Comparison of ENCODE assay signal across 31 cellular contexts in genomic region chr14:98773814-98774213, GRCh38.
"Had no signal": no experiment of that assay in that cellular context is flagged by ENCODE, and none has a peak within 500 bp of the region (broad histone marks: within the 10 kb centered on the region; RNA-seq: fewer than 3 reads in every experiment).

No MANE protein-coding gene starts in this region.

- H3K9me3 ChIP-seq: ovary, psoas muscle, right lobe of liver, thoracic aorta, thyroid gland, tibial nerve, upper lobe of right lung, uterus had no signal

- H3K27ac Mint-ChIP-seq: natural killer cell; nephron; neural progenitor cell; progenitor cell of endocrine pancreas; stimulated activated memory B cell treated with anti-CD40 and anti-IgM and Interleukin-4, amounts not matched to agents 10 μg/mL and 1 μg/mL and 100 μg/mL, for 72 hours; stimulated activated naive CD8-positive, alpha-beta T cell treated with anti-CD3 and anti-CD28 coated beads, Interleukin-15, amount 100 ng/mL, for 72 hours had no signal

- DNase-seq: naive thymus-derived CD4-positive, alpha-beta T cell; natural killer cell; occipital lobe; ovary; posterior cingulate gyrus; psoas muscle; right cardiac atrium; right lobe of liver; spleen; stimulated activated CD4-positive, alpha-beta T cell treated with anti-CD3 and anti-CD28 coated beads, Interleukin-12 subunit alpha, Interleukin-12 subunit beta, amount 100 ng/mL, for 4 hours; stimulated activated CD4-positive, alpha-beta T cell treated with anti-CD3 and anti-CD28 coated beads, Interleukin-1b, Interleukin-23, amount 100 ng/mL, for 48 hours; stimulated activated CD4-positive, alpha-beta T cell treated with anti-CD3 and anti-CD28 coated beads, Interleukin-4, amount 100 ng/mL, for 1 hour; stimulated activated CD4-positive, alpha-beta T cell treated with anti-CD3 and anti-CD28 coated beads, Interleukin-4, amount 100 ng/mL, for 4 hours; stimulated activated CD8-positive, alpha-beta memory T cell treated with anti-CD3 and anti-CD28 coated beads, Interleukin-4, amount 100 ng/mL, for 48 hours; stimulated activated naive CD4-positive, alpha-beta T cell; stimulated activated naive CD8-positive, alpha-beta T cell treated with anti-CD3 and anti-CD28 coated beads, Interleukin-15, amount 100 ng/mL, for 72 hours; stimulated activated naive CD8-positive, alpha-beta T cell treated with anti-CD3 and anti-CD28 coated beads, Interleukin-15, Interleukin-2, amounts not matched to agents 100 U/mL and 50 U/mL, for 24 hours; substantia nigra; thyroid gland; trophoblast cell; upper lobe of right lung; uterus had no signal

- ATAC-seq: naive thymus-derived CD4-positive, alpha-beta T cell; natural killer cell; psoas muscle; right cardiac atrium; right lobe of liver; stimulated activated memory B cell treated with anti-CD40 and anti-IgM and Interleukin-4, amounts not matched to agents 10 μg/mL and 1 μg/mL and 100 μg/mL, for 72 hours; stimulated activated naive CD8-positive, alpha-beta T cell treated with anti-CD3 and anti-CD28 coated beads, Interleukin-15, amount 100 ng/mL, for 72 hours; stimulated activated naive CD8-positive, alpha-beta T cell treated with anti-CD3 and anti-CD28 coated beads, Interleukin-15, Interleukin-2, amounts not matched to agents 100 U/mL and 50 U/mL, for 24 hours; upper lobe of right lung had no signal

- H3K27me3 Mint-ChIP-seq: stimulated activated memory B cell treated with anti-CD40 and anti-IgM and Interleukin-4, amounts not matched to agents 10 μg/mL and 1 μg/mL and 100 μg/mL, for 72 hours; stimulated activated naive CD8-positive, alpha-beta T cell treated with anti-CD3 and anti-CD28 coated beads, Interleukin-15, amount 100 ng/mL, for 72 hours had no signal

- H3K36me3 ChIP-seq: neural progenitor cell, ovary, right lobe of liver, spleen, thoracic aorta, thyroid gland, tibial nerve, upper lobe of right lung, uterus had no signal

- H3K4me3 Mint-ChIP-seq: naive thymus-derived CD4-positive, alpha-beta T cell; natural killer cell; nephron; neural progenitor cell; stimulated activated memory B cell treated with anti-CD40 and anti-IgM and Interleukin-4, amounts not matched to agents 10 μg/mL and 1 μg/mL and 100 μg/mL, for 72 hours; stimulated activated naive CD8-positive, alpha-beta T cell treated with anti-CD3 and anti-CD28 coated beads, Interleukin-15, amount 100 ng/mL, for 72 hours had no signal

- H3K4me1 Mint-ChIP-seq: natural killer cell; nephron; neural progenitor cell; stimulated activated memory B cell treated with anti-CD40 and anti-IgM and Interleukin-4, amounts not matched to agents 10 μg/mL and 1 μg/mL and 100 μg/mL, for 72 hours; stimulated activated naive CD8-positive, alpha-beta T cell treated with anti-CD3 and anti-CD28 coated beads, Interleukin-15, amount 100 ng/mL, for 72 hours had no signal

- H3K9me3 Mint-ChIP-seq: natural killer cell; nephron; neural progenitor cell; stimulated activated naive CD8-positive, alpha-beta T cell treated with anti-CD3 and anti-CD28 coated beads, Interleukin-15, amount 100 ng/mL, for 72 hours had no signal

- H3K27me3 ChIP-seq: neural progenitor cell, ovary, right lobe of liver, spleen, thyroid gland, tibial nerve, upper lobe of right lung, uterus had no signal

- H3K27ac ChIP-seq: neural progenitor cell, ovary, parathyroid adenoma, psoas muscle, right lobe of liver, skin epidermis, spleen, thoracic aorta, thyroid gland, tibial nerve, upper lobe of right lung, uterus had no signal

- H3K4me3 ChIP-seq: neural progenitor cell, ovary, psoas muscle, right lobe of liver, skin epidermis, smooth muscle cell, spleen, thoracic aorta, thyroid gland, tibial nerve, upper lobe of right lung, uterus had no signal

- H3K4me1 ChIP-seq: neural progenitor cell, parathyroid adenoma, psoas muscle, right lobe of liver, spleen, tibial nerve, upper lobe of right lung, uterus had no signal

- H3K36me3 Mint-ChIP-seq: naive thymus-derived CD4-positive, alpha-beta T cell; natural killer cell; neural progenitor cell; stimulated activated memory B cell treated with anti-CD40 and anti-IgM and Interleukin-4, amounts not matched to agents 10 μg/mL and 1 μg/mL and 100 μg/mL, for 72 hours had no signal
